ENCODE assay signal across 24 cellular contexts in genomic region chr20:10157539-10157938, GRCh38.
"Had no signal": no experiment of that assay in that cellular context is flagged by ENCODE, and none has a peak within 500 bp of the region (broad histone marks: within the 10 kb centered on the region; RNA-seq: fewer than 3 reads in every experiment).

No MANE protein-coding gene starts in this region.

- H3K4me1 Mint-ChIP-seq: memory B cell; mesothelial cell of epicardium; naive thymus-derived CD4-positive, alpha-beta T cell; nephron; neural progenitor cell; stimulated activated naive B cell treated with anti-CD40 and anti-IgM and Interleukin-4, amounts not matched to agents 10 μg/mL and 1 μg/mL and 100 μg/mL, for 72 hours; stimulated activated naive CD8-positive, alpha-beta T cell treated with anti-CD3 and anti-CD28 coated beads, Interleukin-15, amount 100 ng/mL, for 72 hours had no signal

- H3K9me3 Mint-ChIP-seq: neural progenitor cell had no signal

- ATAC-seq: esophagus mucosa; gastrocnemius medialis; left lobe of liver; naive thymus-derived CD4-positive, alpha-beta T cell; right lobe of liver; stimulated activated naive B cell treated with anti-CD40 and anti-IgM and Interleukin-4, amounts not matched to agents 10 μg/mL and 1 μg/mL and 100 μg/mL, for 72 hours; stimulated activated naive CD8-positive, alpha-beta T cell treated with anti-CD3 and anti-CD28 coated beads, Interleukin-15, amount 100 ng/mL, for 72 hours; upper lobe of right lung had no signal

- H3K27ac Mint-ChIP-seq: dendritic cell treated with granulocyte-macrophage colony-stimulating factor and Interleukin-4, amounts not matched to agents 40 ng/mL and 50 ng/mL, for 4 days; endodermal cell; memory B cell; mesothelial cell of epicardium; naive thymus-derived CD4-positive, alpha-beta T cell; nephron; neural progenitor cell; progenitor cell of endocrine pancreas; stimulated activated naive B cell treated with anti-CD40 and anti-IgM and Interleukin-4, amounts not matched to agents 10 μg/mL and 1 μg/mL and 100 μg/mL, for 72 hours; stimulated activated naive CD8-positive, alpha-beta T cell treated with anti-CD3 and anti-CD28 coated beads, Interleukin-15, amount 100 ng/mL, for 72 hours had no signal

- DNase-seq: effector CD8-positive, alpha-beta T cell; endodermal cell; foreskin fibroblast; gastrocnemius medialis; head of caudate nucleus; kidney; naive thymus-derived CD4-positive, alpha-beta T cell; right lobe of liver; small intestine; stimulated activated CD4-positive, alpha-beta T cell treated with anti-CD3 and anti-CD28 coated beads, Interleukin-15, amount 100 ng/mL, for 24 hours; stimulated activated CD4-positive, alpha-beta T cell treated with anti-CD3 and anti-CD28 coated beads, Interleukin-2, amount 100 ng/mL, for 48 hours; stimulated activated naive B cell treated with anti-CD40 and anti-IgM and Interleukin-4, amounts not matched to agents 10 μg/mL and 1 μg/mL and 100 μg/mL, for 72 hours; stimulated activated naive CD8-positive, alpha-beta T cell treated with anti-CD3 and anti-CD28 coated beads, Interleukin-15, amount 100 ng/mL, for 72 hours; transverse colon; upper lobe of right lung; uterus had no signal

- H3K36me3 Mint-ChIP-seq: memory B cell; mesothelial cell of epicardium; naive thymus-derived CD4-positive, alpha-beta T cell; neural progenitor cell; stimulated activated naive B cell treated with anti-CD40 and anti-IgM and Interleukin-4, amounts not matched to agents 10 μg/mL and 1 μg/mL and 100 μg/mL, for 72 hours had no signal

- H3K4me3 Mint-ChIP-seq: dendritic cell treated with granulocyte-macrophage colony-stimulating factor and Interleukin-4, amounts not matched to agents 40 ng/mL and 50 ng/mL, for 4 days; endodermal cell; memory B cell; mesothelial cell of epicardium; naive thymus-derived CD4-positive, alpha-beta T cell; nephron; neural progenitor cell; stimulated activated naive B cell treated with anti-CD40 and anti-IgM and Interleukin-4, amounts not matched to agents 10 μg/mL and 1 μg/mL and 100 μg/mL, for 72 hours; stimulated activated naive CD8-positive, alpha-beta T cell treated with anti-CD3 and anti-CD28 coated beads, Interleukin-15, amount 100 ng/mL, for 72 hours had no signal
